15 cellular contexts compared by ENCODE assay signal in genomic region chr4:169060396-169061081, GRCh38. TPM values are rescaled to one million over a fixed set of nuclear protein-coding genes. Genes with fewer than 3 reads are reported as not detected.
DNase-seq lines count a peak whose midpoint lies in the region; TF ChIP-seq lines count a peak whose summit lies in the region.
"Had no signal": no experiment of that assay in that cellular context is flagged by ENCODE, and none has a peak within 500 bp of the region (broad histone marks: within the 10 kb centered on the region; RNA-seq: fewer than 3 reads in every experiment).

No MANE protein-coding gene starts in this region.

- no peak for TF ChIP-seq POLR2A in testis (IDR thresholded peaks at IDR 0.05)

- H3K27ac Mint-ChIP-seq in mesothelial cell of epicardium: peak overlapping the region; percentile 45
- H3K27ac Mint-ChIP-seq in activated CD4-positive, alpha-beta memory T cell treated with anti-CD3 and anti-CD28 coated beads for 36 hours: no peak overlapping the region
- H3K27ac Mint-ChIP-seq: activated naive CD4-positive, alpha-beta T cell treated with anti-CD3 and anti-CD28 coated beads, Interleukin-2, amount 50 U/mL, for 24 hours had no signal

- H3K4me3 ChIP-seq in SK-N-SH (ENCODE audit: low read depth in 2 of 2, low read length in 1 of 2) (no peak overlapping the region), fibroblast of lung (replicated peaks in 1 of 4; ENCODE audit: control extremely low read depth in 1 of 4, insufficient read depth in 1 of 4, low read depth in 3 of 4, low read length in 4 of 4) (no peak overlapping the region), testis (no peak overlapping the region)

- H3K27ac ChIP-seq in SK-N-SH (ENCODE audit: low read depth in 2 of 2, low read length in 1 of 2) (no peak overlapping the region), fibroblast of lung (ENCODE audit: insufficient read depth, low read length) (peak overlapping the region; percentile 24), testis (peak overlapping the region; percentile 46 to 63)
- H3K27ac ChIP-seq: HL-60, neutrophil had no signal

- H3K27me3 ChIP-seq in SK-N-SH (ENCODE audit: insufficient read depth): no peaks in the 10 kb centered on the region
- H3K27me3 ChIP-seq in fibroblast of lung (ENCODE audit: control insufficient read depth, insufficient read depth, low read length): no peaks in the 10 kb centered on the region
- no peaks in the 10 kb centered on the region for H3K27me3 ChIP-seq in testis
- H3K27me3 ChIP-seq: neutrophil had no signal

- TF ChIP-seq EP300 in SK-N-SH (IDR thresholded peaks at IDR 0.05; ENCODE audit: borderline replicate concordance in 1 of 2, low read depth in 1 of 2, low read length in 1 of 2): no peak

- H3K9me3 Mint-ChIP-seq in mesothelial cell of epicardium: no peaks in the 10 kb centered on the region
- no peaks in the 10 kb centered on the region for H3K9me3 Mint-ChIP-seq in activated CD4-positive, alpha-beta memory T cell treated with anti-CD3 and anti-CD28 coated beads for 36 hours
- H3K9me3 Mint-ChIP-seq: activated naive CD4-positive, alpha-beta T cell treated with anti-CD3 and anti-CD28 coated beads, Interleukin-2, amount 50 U/mL, for 24 hours; CD14-positive monocyte had no signal

- no peaks in the 10 kb centered on the region for H3K9me2 ChIP-seq in SK-N-SH

- H3K9ac ChIP-seq in SK-N-SH: no peak overlapping the region
- H3K9ac ChIP-seq in fibroblast of lung (ENCODE audit: insufficient read depth, low read length): no peak overlapping the region

- DNase-seq in SK-N-SH (no peak), fibroblast of lung (ENCODE audit: low read depth in 2 of 2) (no peak), mesothelial cell of epicardium (ENCODE audit: low spot score in 2 of 2, unreplicated experiment in 2 of 2) (no peak), testis (no peak), NCI-H128 (lab: John Stamatoyannopoulos, UW; ENCODE audit: unreplicated experiment) (no peak), SIG-M5 (lab: John Stamatoyannopoulos, UW) (no peak), pons (ENCODE audit: low spot score) (no peak)
- no peak for DNase-seq in activated CD4-positive, alpha-beta memory T cell treated with anti-CD3 and anti-CD28 coated beads for 36 hours
- DNase-seq: cortex of kidney; NCI-H2029 treated with DMSO at 0.1 percent for 48 hours; stimulated activated CD8-positive, alpha-beta memory T cell treated with anti-CD3 and anti-CD28 coated beads, Interleukin-4, amount 100 ng/mL, for 48 hours had no signal

- CTCF ChIA-PET in SK-N-SH (lab: Yijun Ruan, JAX): no interaction called here
- CTCF ChIA-PET in activated CD4-positive, alpha-beta memory T cell treated with anti-CD3 and anti-CD28 coated beads for 36 hours (lab: Charles Lee): no interaction called here

- H3K4me1 Mint-ChIP-seq in mesothelial cell of epicardium: peaks cover 27% of the 10 kb centered on the region
- H3K4me1 Mint-ChIP-seq in activated CD4-positive, alpha-beta memory T cell treated with anti-CD3 and anti-CD28 coated beads for 36 hours (ENCODE audit: low read depth): no peaks in the 10 kb centered on the region
- H3K4me1 Mint-ChIP-seq: activated naive CD4-positive, alpha-beta T cell treated with anti-CD3 and anti-CD28 coated beads, Interleukin-2, amount 50 U/mL, for 24 hours had no signal

- no peak for TF ChIP-seq RAD21 in SK-N-SH (IDR thresholded peaks at IDR 0.05; ENCODE audit: low read length)

- POLR2A ChIA-PET in SK-N-SH (lab: Yijun Ruan, JAX): interaction anchor here (0.6 kb wide), 1 partner anchor 57 kb away, joined by 3 read pairs; no protein-coding TSS in a partner anchor
- POLR2A ChIA-PET in activated CD4-positive, alpha-beta memory T cell treated with anti-CD3 and anti-CD28 coated beads for 36 hours (lab: Charles Lee): no interaction called here

- H3K9me3 ChIP-seq in SK-N-SH (no peaks in the 10 kb centered on the region), fibroblast of lung (ENCODE audit: control insufficient read depth, insufficient read depth, low read depth, low read length) (no peaks in the 10 kb centered on the region), testis (no peaks in the 10 kb centered on the region)
- H3K9me3 ChIP-seq: neutrophil had no signal

- H3K4me2 ChIP-seq in SK-N-SH (peak overlapping the region; percentile 19; the same call in 1 of the 2 replicates), fibroblast of lung (ENCODE audit: extremely low read depth, insufficient read depth, low read length) (no peak overlapping the region)

- H3F3A ChIP-seq in SK-N-SH (replicated peaks; ENCODE audit: insufficient read depth): no peaks in the 10 kb centered on the region

- H3K36me3 ChIP-seq in SK-N-SH (replicated peaks in 1 of 2; ENCODE audit: control insufficient read depth in 1 of 2, insufficient read depth in 2 of 2, low read length in 1 of 2): no peaks in the 10 kb centered on the region
- no peaks in the 10 kb centered on the region for H3K36me3 ChIP-seq in fibroblast of lung (ENCODE audit: control insufficient read depth, insufficient read depth, low read length)
- no peaks in the 10 kb centered on the region for H3K36me3 ChIP-seq in testis (ENCODE audit: low read depth, missing control alignments)
- H3K36me3 ChIP-seq: neutrophil had no signal

- intact Hi-C loops in testis (cut with DNase I; ENCODE audit: low total_unique reads): no loop called here
- intact Hi-C loops in activated CD4-positive, alpha-beta memory T cell treated with anti-CD3 and anti-CD28 coated beads for 36 hours (cut with micrococcal nuclease): no loop called here

- H4K20me1 ChIP-seq in SK-N-SH (ENCODE audit: insufficient read depth) (no peaks in the 10 kb centered on the region), fibroblast of lung (ENCODE audit: control insufficient read depth, extremely low read depth, insufficient read depth, low read length) (no peaks in the 10 kb centered on the region)

- WGBS in SK-N-SH (ENCODE audit: low lambda C conversion rate): 59% methylated on average over 9 of the region's 9 CpGs
- WGBS in testis, 2 donors: 52 to 58% methylated on average over 9 of the region's 9 CpGs

- H2AFZ ChIP-seq in SK-N-SH (ENCODE audit: low read depth) (0 out of 2 replicates have a peak overlapping the region, but pooled peaks have one; percentile 31), fibroblast of lung (ENCODE audit: low read length) (peak overlapping the region; percentile 86)

- peaks cover 0 to 14% of the 10 kb centered on the region in 2 experiments; a peak in 1 of 4 replicates for H3K4me1 ChIP-seq in SK-N-SH (ENCODE audit: control insufficient read depth in 1 of 2, insufficient read depth in 2 of 2, low read depth in 1 of 2, low read length in 1 of 2)
- peaks cover 7% of the 10 kb centered on the region for H3K4me1 ChIP-seq in fibroblast of lung (ENCODE audit: control insufficient read depth, extremely low read depth, insufficient read depth, low read length)
- H3K4me1 ChIP-seq in testis: peaks cover 16% of the 10 kb centered on the region

- H3K79me2 ChIP-seq in SK-N-SH (ENCODE audit: insufficient read depth) (no peaks in the 10 kb centered on the region), fibroblast of lung (ENCODE audit: control insufficient read depth, insufficient read depth, low read length) (no peaks in the 10 kb centered on the region)

- no peaks in the 10 kb centered on the region for H3K27me3 Mint-ChIP-seq in mesothelial cell of epicardium (ENCODE audit: low read depth)
- H3K27me3 Mint-ChIP-seq in activated CD4-positive, alpha-beta memory T cell treated with anti-CD3 and anti-CD28 coated beads for 36 hours: peaks cover 1% of the 10 kb centered on the region

- no peak overlapping the region for H3K4me3 Mint-ChIP-seq in mesothelial cell of epicardium
- H3K4me3 Mint-ChIP-seq in activated CD4-positive, alpha-beta memory T cell treated with anti-CD3 and anti-CD28 coated beads for 36 hours: no peak overlapping the region
- H3K4me3 Mint-ChIP-seq: activated naive CD4-positive, alpha-beta T cell treated with anti-CD3 and anti-CD28 coated beads, Interleukin-2, amount 50 U/mL, for 24 hours had no signal

- H3K36me3 Mint-ChIP-seq in mesothelial cell of epicardium: no peaks in the 10 kb centered on the region
- no peaks in the 10 kb centered on the region for H3K36me3 Mint-ChIP-seq in activated CD4-positive, alpha-beta memory T cell treated with anti-CD3 and anti-CD28 coated beads for 36 hours
- H3K36me3 Mint-ChIP-seq: activated naive CD4-positive, alpha-beta T cell treated with anti-CD3 and anti-CD28 coated beads, Interleukin-2, amount 50 U/mL, for 24 hours; CD14-positive monocyte had no signal

- TF ChIP-seq CTCF in SK-N-SH (IDR thresholded peaks at IDR 0.05): no peak
- TF ChIP-seq CTCF in fibroblast of lung (conservative IDR thresholded peaks at IDR 0.05 in 1 of 2, IDR thresholded peaks at IDR 0.05 in 1 of 2; ENCODE audit: low read depth in 1 of 2, low read length in 2 of 2): no peak
- TF ChIP-seq CTCF in mesothelial cell of epicardium (IDR thresholded peaks at IDR 0.05; ENCODE audit: unreplicated experiment): no peak
- no peak for TF ChIP-seq CTCF in testis (IDR thresholded peaks at IDR 0.05)

TF ChIP-seq in SK-N-SH, 30 proteins besides CTCF, POLR2A, EP300 and RAD21 (continues in another document):
- no peak for TF ChIP-seq GATA2 (CRISPR knock-in tag; IDR thresholded peaks at IDR 0.05)
- no peak for TF ChIP-seq MXI1 (IDR thresholded peaks at IDR 0.05; ENCODE audit: low read depth, low read length)
- TF ChIP-seq EZH2phosphoT487 (IDR thresholded peaks at IDR 0.05; ENCODE audit: borderline replicate concordance, low read depth): no peak
- no peak for TF ChIP-seq FOXM1 (IDR thresholded peaks at IDR 0.05; ENCODE audit: low read depth)
- TF ChIP-seq YY1 (IDR thresholded peaks at IDR 0.05; ENCODE audit: low read depth): no peak
- no peak for TF ChIP-seq PBX3 (IDR thresholded peaks at IDR 0.05)
- no peak for TF ChIP-seq CHD2 (IDR thresholded peaks at IDR 0.05; ENCODE audit: low read length, partially characterized antibody)

RNA-seq across cellular contexts. Expression of gene CBR4, which starts 50.5 kb away (rescaled TPM):
- polyA plus RNA-seq in SK-N-SH (2012; rRNA removed): 2.8 and 4.1 TPM in 2 replicates
- 3.9 and 4.8 TPM in 2 replicates for polyA plus RNA-seq in SK-N-SH (2012; cell fraction: cytosol; rRNA removed)
- 7.5 and 12.4 TPM in 2 replicates for polyA plus RNA-seq in SK-N-SH (2012; cell fraction: nucleus; rRNA removed)
- 14.4 and 19.0 TPM in 2 replicates for total RNA-seq in fibroblast of lung
- polyA plus RNA-seq in fibroblast of lung: 2.6 and 3.3 TPM in 2 replicates
- polyA plus RNA-seq in fibroblast of lung (2012): 4.9 and 5.4 TPM in 2 replicates
- 1.3 and 1.9 TPM in 2 replicates for polyA minus RNA-seq in fibroblast of lung (ENCODE audit: low replicate concordance)
- total RNA-seq in mesothelial cell of epicardium: 44.9 to 46.3 TPM (median 45.8 TPM) in 3 replicates
- total RNA-seq in testis: 10 to 100 TPM; 27.7 to 36.4 TPM
- polyA plus RNA-seq in testis (ENCODE audit: insufficient read depth, low read depth, low replicate concordance): 14.0 TPM
- 10 to 100 TPM; 18.0 to 19.7 TPM for total RNA-seq in activated CD4-positive, alpha-beta memory T cell treated with anti-CD3 and anti-CD28 coated beads for 36 hours

Comparison
In these comparisons a context has a peak if more than half of its experiments do, and no peak if none do; other contexts are left out.
1. H3K27ac ChIP-seq: peak in fibroblast of lung (single experiment) and testis (2 of 2); none in SK-N-SH (0 of 2).